In genomic region chr11:18392434-18393321, GRCh38 we compare ENCODE assay signal across 10 cellular contexts. TPM values are rescaled to one million over a fixed set of nuclear protein-coding genes. Genes with fewer than 3 reads are reported as not detected.
DNase-seq lines count a peak whose midpoint lies in the region; ATAC-seq and TF ChIP-seq lines count a peak whose summit lies in the region.
"Had no signal": no experiment of that assay in that cellular context is flagged by ENCODE, and none has a peak within 500 bp of the region (broad histone marks: within the 10 kb centered on the region; RNA-seq: fewer than 3 reads in every experiment).

No MANE protein-coding gene starts in this region.

- TF ChIP-seq CTCF in GM23338 (conservative IDR thresholded peaks at IDR 0.05; ENCODE audit: low read depth in 2 of 2) (no peak), epithelial cell of esophagus (IDR thresholded peaks at IDR 0.05; ENCODE audit: insufficient read depth, low read depth, low read length, missing control alignments) (no peak)

- H3K27me3 ChIP-seq in GM23338 (ENCODE audit: insufficient read depth), result peaks cover 9% of the 10 kb centered on the region

- peaks cover 12% of the 10 kb centered on the region for H3K4me1 Mint-ChIP-seq in GM23338

- ATAC-seq in GM23338, result no peak

- H3K4me1 ChIP-seq in GM23338 (ENCODE audit: insufficient read depth), result peaks cover 5% of the 10 kb centered on the region

- peaks cover 9% of the 10 kb centered on the region for H3K36me3 ChIP-seq in GM23338 (ENCODE audit: insufficient read depth)

- in situ Hi-C loops in SK-MEL-5 (cut with HindIII; ENCODE audit: low pct_unique_long_range_greater_than_20kb, low sequenced_read_pairs), result no loop called here

- DNase-seq in GM23338 (ENCODE audit: low spot score), result peak; percentile 12
- peak; percentile 29 for DNase-seq in SK-MEL-5 (ENCODE audit: low read depth, low spot score)
- peak; percentile 54 for DNase-seq in epithelial cell of esophagus (ENCODE audit: low read depth)
- peak; percentile 47 for DNase-seq in stimulated activated CD8-positive, alpha-beta memory T cell treated with anti-CD3 and anti-CD28 coated beads, Interleukin-4, amount 100 ng/mL, for 48 hours
- no peak for DNase-seq in NCI-H446 treated with DMSO at 0.1 percent for 48 hours (lab: John Stamatoyannopoulos, UW)
- DNase-seq in NCI-H2171 (lab: John Stamatoyannopoulos, UW), result no peak
- no peak for DNase-seq in DMS 273 (lab: John Stamatoyannopoulos, UW; ENCODE audit: unreplicated experiment)
- DNase-seq: cortex of kidney, Right ventricle myocardium superior had no signal

- H3K27ac ChIP-seq in GM23338 (ENCODE audit: low read depth), result no peak overlapping the region

- peak overlapping the region; percentile 53 for H3K4me3 Mint-ChIP-seq in GM23338

- no peaks in the 10 kb centered on the region for H3K9me2 ChIP-seq in GM23338 (ENCODE audit: insufficient read depth)

- H3K4me3 ChIP-seq in GM23338 (no peak overlapping the region), epithelial cell of esophagus (ENCODE audit: low read length) (no peak overlapping the region)

- H3K27me3 Mint-ChIP-seq in GM23338 (ENCODE audit: insufficient read depth, low read depth, poor library complexity), result peaks cover 25% of the 10 kb centered on the region

- H3K27ac Mint-ChIP-seq in GM23338, result no peak overlapping the region

- H2AFZ ChIP-seq in GM23338, result no peak overlapping the region

- peaks cover 17% of the 10 kb centered on the region for H3K36me3 Mint-ChIP-seq in GM23338 (ENCODE audit: low read depth)

- H4K20me1 ChIP-seq in GM23338 (replicated peaks; ENCODE audit: insufficient read depth), result no peaks in the 10 kb centered on the region

- H3K4me2 ChIP-seq in GM23338, result no peak overlapping the region

- H3K9me3 Mint-ChIP-seq in GM23338, result no peaks in the 10 kb centered on the region

- peaks cover 33% of the 10 kb centered on the region for H3K79me2 ChIP-seq in GM23338 (replicated peaks; ENCODE audit: insufficient read depth)

- H3F3A ChIP-seq in GM23338 (replicated peaks; ENCODE audit: low read depth), result peaks cover 8% of the 10 kb centered on the region

TF ChIP-seq in GM23338, 12 proteins besides CTCF, POLR2A, EP300 and RAD21:
- TF ChIP-seq CREB1 (CRISPR knock-in tag; IDR thresholded peaks at IDR 0.05; ENCODE audit: low read depth) (no peak), ZNF114 (CRISPR knock-in tag; IDR thresholded peaks at IDR 0.05) (no peak)

RNA-seq across cellular contexts. Expression of gene LDHA, which starts 1.7 kb away (rescaled TPM):
- 432 and 447 TPM in 2 replicates for total RNA-seq in GM23338 (2014; rRNA removed; shearing (Covaris generic))
- 428 and 467 TPM in 2 replicates for polyA plus RNA-seq in GM23338 (2016; fragmentation: Nextera tagmentation; extraction: Ambion mirVana)
- 1,308 and 1,481 TPM in 2 replicates for total RNA-seq in SK-MEL-5 (2014; rRNA removed; shearing (Covaris generic))
- 1,753 and 1,769 TPM in 2 replicates for polyA plus RNA-seq in SK-MEL-5 (2015; cell fraction: cytosol; rRNA removed)
- polyA plus RNA-seq in SK-MEL-5 (2015; cell fraction: nucleus; rRNA removed), result 769 and 822 TPM in 2 replicates

RNA-seq across cellular contexts. Expression of gene LDHC, which starts 19.4 kb away (rescaled TPM):
- total RNA-seq in GM23338 (2014; rRNA removed; shearing (Covaris generic)), result 0.24 TPM in 1 of 2 replicates, not detected in the other
- 0.23 TPM in 1 of 2 replicates, not detected in the other for polyA plus RNA-seq in GM23338 (2016; fragmentation: Nextera tagmentation; extraction: Ambion mirVana)
- total RNA-seq in SK-MEL-5 (2014; rRNA removed; shearing (Covaris generic)), result not detected in 2 replicates
- polyA plus RNA-seq in SK-MEL-5 (2015; cell fraction: cytosol; rRNA removed), result not detected in 2 replicates
- polyA plus RNA-seq in SK-MEL-5 (2015; cell fraction: nucleus; rRNA removed), result not detected in 2 replicates
- total RNA-seq: activated CD8-positive, alpha-beta memory T cell treated with anti-CD3 and anti-CD28 coated beads for 36 hours; Right ventricle myocardium superior had no signal

Comparison
In these comparisons a context has a peak if more than half of its experiments do, and no peak if none do; other contexts are left out.
1. DNase-seq: peak in GM23338 (single experiment), SK-MEL-5 (single experiment), epithelial cell of esophagus (single experiment) and stimulated activated CD8-positive, alpha-beta memory T cell treated with anti-CD3 and anti-CD28 coated beads, Interleukin-4, amount 100 ng/mL, for 48 hours (single experiment); none in NCI-H446 treated with DMSO at 0.1 percent for 48 hours (single experiment), NCI-H2171 (single experiment) and DMS 273 (single experiment).